9 cellular contexts compared by ENCODE assay signal in the genomic region with DNA sequence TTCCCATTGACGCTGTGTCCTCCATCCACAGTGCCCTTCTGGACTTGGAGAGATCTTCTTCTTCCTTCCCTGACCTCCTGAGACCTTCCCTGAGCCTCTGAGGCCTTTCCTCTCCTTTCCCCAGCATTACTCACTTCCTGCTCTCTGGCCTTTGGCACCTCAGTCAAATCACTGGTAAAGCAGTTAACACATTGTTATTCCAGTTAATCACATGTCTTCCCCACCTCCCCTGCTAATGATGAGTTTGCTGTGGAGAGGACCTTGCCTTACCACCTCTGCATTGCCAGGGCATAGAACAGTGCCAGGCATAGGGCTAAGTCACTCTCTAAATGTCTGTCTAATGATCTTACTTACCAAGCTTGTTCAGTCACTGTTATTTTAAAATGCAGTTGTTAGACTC.
DNase-seq lines count a peak whose midpoint lies in the region; ATAC-seq, FAIRE-seq and TF ChIP-seq lines count a peak whose summit lies in the region.
"Had no signal": no experiment of that assay in that cellular context is flagged by ENCODE, and none has a peak within 500 bp of the region (broad histone marks: within the 10 kb centered on the region; RNA-seq: fewer than 3 reads in every experiment).

No MANE protein-coding gene starts in this region.

- H3K27me3 ChIP-seq in prostate gland (replicated peaks; ENCODE audit: insufficient read depth), result no peaks in the 10 kb centered on the region

- intact Hi-C loops in prostate gland (cut with DNase I), result no loop called here

- H3K36me3 ChIP-seq in prostate gland, result no peaks in the 10 kb centered on the region
- H3K36me3 ChIP-seq: cardiac muscle cell had no signal

- peak; percentile 91 for FAIRE-seq in H54 (lab: Jason Lieb, UNC)

- DNase-seq in H54 (ENCODE audit: insufficient read length, low spot score) (peak; percentile 56), RKO (ENCODE audit: low spot score) (peak; percentile 72), foreskin melanocyte (peak; percentile 17), pulmonary artery endothelial cell (ENCODE audit: low read depth, low spot score) (peak; percentile 11), prostate gland (ENCODE audit: low spot score) (no peak), NCI-H1436 (lab: John Stamatoyannopoulos, UW) (no peak)
- DNase-seq in stimulated activated CD4-positive, alpha-beta T cell treated with anti-CD3 and anti-CD28 coated beads, Interleukin-15, amount 100 ng/mL, for 24 hours, result no peak

- no peaks in the 10 kb centered on the region for H3K9me3 ChIP-seq in prostate gland

- H3K4me1 ChIP-seq in prostate gland (replicated peaks), result no peaks in the 10 kb centered on the region

- no peak overlapping the region for H3K27ac ChIP-seq in prostate gland
- H3K27ac ChIP-seq: cardiac muscle cell had no signal

- TF ChIP-seq POLR2A in H54 (IDR thresholded peaks at IDR 0.05; ENCODE audit: low read depth, low read length) (no peak), prostate gland (IDR thresholded peaks at IDR 0.05) (no peak)

- no peak overlapping the region for H3K4me3 ChIP-seq in prostate gland
- H3K4me3 ChIP-seq: cardiac muscle cell had no signal

- no peak for ATAC-seq in GM21528 (IDR thresholded peaks at IDR 0.05; ENCODE audit: low FRiP score, unreplicated experiment)

- WGBS in prostate gland, result 91% methylated on average over 1 of the region's 1 CpG

- no peak for TF ChIP-seq CTCF in prostate gland (IDR thresholded peaks at IDR 0.05)

Comparison
In these comparisons a context has a peak if more than half of its experiments do, and no peak if none do; other contexts are left out.
1. DNase-seq: peak in H54 (single experiment), RKO (single experiment), foreskin melanocyte (single experiment) and pulmonary artery endothelial cell (single experiment); none in prostate gland (single experiment), stimulated activated CD4-positive, alpha-beta T cell treated with anti-CD3 and anti-CD28 coated beads, Interleukin-15, amount 100 ng/mL, for 24 hours (single experiment) and NCI-H1436 (single experiment).